13 cellular contexts compared by ENCODE assay signal in genomic region chr14:36767603-36768281, GRCh38.
A peak's percentile ranks its signal among the peaks of the same experiment; 100 is the strongest.
DNase-seq lines count a peak whose midpoint lies in the region; TF ChIP-seq lines count a peak whose summit lies in the region.
"Had no signal": no experiment of that assay in that cellular context is flagged by ENCODE, and none has a peak within 500 bp of the region (broad histone marks: within the 10 kb centered on the region; RNA-seq: fewer than 3 reads in every experiment).

No MANE protein-coding gene starts in this region.

- in situ Hi-C loops in GM23248 (cut with MboI) = no loop called here

- peaks cover 0 to 3% (median 2%) of the 10 kb centered on the region in 3 donors for H3K27me3 Mint-ChIP-seq in CD14-positive monocyte (ENCODE audit: low read depth in 3 of 3)
- H3K27me3 Mint-ChIP-seq in mesothelial cell of epicardium (ENCODE audit: low read depth) = no peaks in the 10 kb centered on the region
- H3K27me3 Mint-ChIP-seq: T-cell had no signal

- H3K4me1 Mint-ChIP-seq in CD14-positive monocyte = no peaks in the 10 kb centered on the region
- H3K4me1 Mint-ChIP-seq in mesothelial cell of epicardium = peaks cover 22% of the 10 kb centered on the region
- H3K4me1 Mint-ChIP-seq: naive thymus-derived CD8-positive, alpha-beta T cell; T-cell had no signal

- no peak overlapping the region for H3K4me2 ChIP-seq in GM23248 (ENCODE audit: unreplicated experiment)

- no peaks in the 10 kb centered on the region for H4K20me1 ChIP-seq in GM23248 (ENCODE audit: insufficient read depth)

- H3K27ac Mint-ChIP-seq in CD14-positive monocyte (no peak overlapping the region), mesothelial cell of epicardium (no peak overlapping the region)
- H3K27ac Mint-ChIP-seq: naive thymus-derived CD8-positive, alpha-beta T cell; T-cell had no signal

- no peaks in the 10 kb centered on the region for H3K79me2 ChIP-seq in GM23248 (ENCODE audit: insufficient read depth)

- WGBS in GM23248 (ENCODE audit: low coverage in 1 of 2, low lambda C conversion rate in 2 of 2, missing lambda C conversion rate in 2 of 2), 2 experiments = 6 to 7% methylated on average over 7 of the region's 7 CpGs
- WGBS in mesodermal cell (ENCODE audit: insufficient coverage in 2 of 2), 2 experiments = 41 to 64% methylated on average over 3 to 5 of the region's 7 CpGs
- WGBS in adrenal gland, 4 donors = 67 to 74% (median 72%) methylated on average over 6 to 7 of the region's 7 CpGs

- H3K4me3 Mint-ChIP-seq in CD14-positive monocyte (no peak overlapping the region), mesothelial cell of epicardium (no peak overlapping the region)
- H3K4me3 Mint-ChIP-seq: naive thymus-derived CD8-positive, alpha-beta T cell; T-cell had no signal

- no peak for TF ChIP-seq POLR2A in adrenal gland (IDR thresholded peaks at IDR 0.05)

- 0 out of 2 replicates have a peak, but pooled peaks cover 7% of the 10 kb centered on the region for H3K4me1 ChIP-seq in GM23248 (ENCODE audit: insufficient read depth)
- H3K4me1 ChIP-seq in mesodermal cell (ENCODE audit: control insufficient read depth, insufficient read depth, low read length, poor library complexity, severe bottlenecking) = peaks cover 27% of the 10 kb centered on the region
- no peaks in the 10 kb centered on the region for H3K4me1 ChIP-seq in adrenal gland (replicated peaks in 1 of 2)
- H3K4me1 ChIP-seq: heart right ventricle, tibial nerve had no signal

- intact Hi-C loops in CD14-positive monocyte (cut with micrococcal nuclease) (no loop called here), adrenal gland (cut with DNase I) (no loop called here)

- H2AFZ ChIP-seq in GM23248 = peak overlapping the region; percentile 59

- 0 out of 2 replicates have a peak, but pooled peaks cover 8% of the 10 kb centered on the region for H3F3A ChIP-seq in GM23248 (ENCODE audit: insufficient read depth)

- H3K27me3 ChIP-seq in GM23248 (replicated peaks; ENCODE audit: insufficient read depth) (no peaks in the 10 kb centered on the region), adrenal gland (no peaks in the 10 kb centered on the region)
- H3K27me3 ChIP-seq: heart right ventricle, tibial nerve had no signal

- H3K4me3 ChIP-seq in GM23248 (no peak overlapping the region), SK-N-MC (no peak overlapping the region), mesodermal cell (ENCODE audit: extremely low read depth, insufficient read depth, low read length, poor library complexity, severe bottlenecking) (no peak overlapping the region), adrenal gland (no peak overlapping the region)
- H3K4me3 ChIP-seq: heart right ventricle, tibial nerve had no signal

- TF ChIP-seq CTCF in CD14-positive monocyte (IDR thresholded peaks at IDR 0.05) (no peak), adrenal gland (IDR thresholded peaks at IDR 0.05) (no peak), mesothelial cell of epicardium (IDR thresholded peaks at IDR 0.05; ENCODE audit: unreplicated experiment) (no peak)

- H3K27ac ChIP-seq in GM23248 = no peak overlapping the region
- peak overlapping the region; percentile 79 for H3K27ac ChIP-seq in SK-N-MC
- peak overlapping the region; percentile 65 for H3K27ac ChIP-seq in mesodermal cell (ENCODE audit: low read depth, low read length, severe bottlenecking)
- no peak overlapping the region for H3K27ac ChIP-seq in adrenal gland
- H3K27ac ChIP-seq: heart right ventricle, tibial nerve had no signal

- DNase-seq in GM23248 (peak; percentile 50), NCI-H2029 (lab: John Stamatoyannopoulos, UW) (peak; percentile 88), SK-N-MC (ENCODE audit: low read depth, low spot score) (no peak), glomerular visceral epithelial cell (ENCODE audit: extremely low spot score) (no peak), CD14-positive monocyte (ENCODE audit: low spot score) (no peak), adrenal gland (no peak), mesothelial cell of epicardium (ENCODE audit: low spot score in 2 of 2, unreplicated experiment in 2 of 2) (no peak)
- DNase-seq: heart right ventricle; naive thymus-derived CD8-positive, alpha-beta T cell; NCI-H1048; T-cell had no signal

- no peaks in the 10 kb centered on the region for H3K9me2 ChIP-seq in GM23248 (ENCODE audit: insufficient read depth)

- no peaks in the 10 kb centered on the region for H3K36me3 ChIP-seq in GM23248 (ENCODE audit: low read depth)
- H3K36me3 ChIP-seq in SK-N-MC (ENCODE audit: insufficient read depth, low read length) = no peaks in the 10 kb centered on the region
- H3K36me3 ChIP-seq in mesodermal cell (ENCODE audit: control insufficient read depth, insufficient read depth, low read length) = no peaks in the 10 kb centered on the region
- no peaks in the 10 kb centered on the region for H3K36me3 ChIP-seq in adrenal gland (replicated peaks in 1 of 2)
- H3K36me3 ChIP-seq: heart right ventricle, tibial nerve had no signal

- no peak overlapping the region for H3K9ac ChIP-seq in GM23248
- no peak overlapping the region for H3K9ac ChIP-seq in SK-N-MC (ENCODE audit: insufficient read length)

- H3K9me3 Mint-ChIP-seq in CD14-positive monocyte (peaks cover 0 to 3% (median 0%) of the 10 kb centered on the region in 7 donors), mesothelial cell of epicardium (no peaks in the 10 kb centered on the region)

- H3K9me3 ChIP-seq in GM23248 (ENCODE audit: low read depth) (no peaks in the 10 kb centered on the region), SK-N-MC (ENCODE audit: low read depth, low read length) (no peaks in the 10 kb centered on the region), mesodermal cell (ENCODE audit: control insufficient read depth, low read length) (no peaks in the 10 kb centered on the region), adrenal gland (replicated peaks in 1 of 3) (no peaks in the 10 kb centered on the region)
- H3K9me3 ChIP-seq: heart right ventricle, tibial nerve had no signal

- H3K36me3 Mint-ChIP-seq in CD14-positive monocyte (no peaks in the 10 kb centered on the region), mesothelial cell of epicardium (no peaks in the 10 kb centered on the region)
- H3K36me3 Mint-ChIP-seq: naive thymus-derived CD8-positive, alpha-beta T cell; T-cell had no signal

Comparison
In these comparisons a context has a peak if more than half of its experiments do, and no peak if none do; other contexts are left out.
1. DNase-seq: peak in GM23248 (single experiment) and NCI-H2029 (single experiment); none in SK-N-MC (single experiment), glomerular visceral epithelial cell (single experiment), CD14-positive monocyte (single experiment), adrenal gland (0 of 7) and mesothelial cell of epicardium (0 of 2).
2. H3K27ac ChIP-seq: peak in SK-N-MC (single experiment) and mesodermal cell (single experiment); none in GM23248 (single experiment) and adrenal gland (0 of 5).